1 cellular context compared by ENCODE assay signal in genomic region chr6:76516924-76517323, GRCh38.
TF ChIP-seq lines count a peak whose summit lies in the region.

No MANE protein-coding gene starts in this region.

TF ChIP-seq in GM23338, 12 proteins besides CTCF, POLR2A, EP300 and RAD21:
- TF ChIP-seq ZNF462 (CRISPR knock-in tag; IDR thresholded peaks at IDR 0.05) (no peak), EZH2 (IDR thresholded peaks at IDR 0.05; ENCODE audit: low read depth, unreplicated experiment) (no peak), NANOG (IDR thresholded peaks at IDR 0.05; ENCODE audit: borderline replicate concordance) (no peak), CREB1 (CRISPR knock-in tag; IDR thresholded peaks at IDR 0.05; ENCODE audit: low read depth) (no peak), STAT1 (IDR thresholded peaks at IDR 0.05; ENCODE audit: unreplicated experiment) (no peak), ETS1 (IDR thresholded peaks at IDR 0.05) (no peak), ZNF331 (CRISPR knock-in tag; IDR thresholded peaks at IDR 0.05; ENCODE audit: low read depth) (no peak), ZNF114 (CRISPR knock-in tag; IDR thresholded peaks at IDR 0.05) (no peak), POLR2AphosphoS5 (IDR thresholded peaks at IDR 0.05; ENCODE audit: low read depth) (no peak), EZH2phosphoT487 (IDR thresholded peaks at IDR 0.05; ENCODE audit: unreplicated experiment) (no peak), REST (IDR thresholded peaks at IDR 0.05; ENCODE audit: unreplicated experiment) (no peak), JUNB (IDR thresholded peaks at IDR 0.05; ENCODE audit: unreplicated experiment) (no peak)
